In genomic region chr11:24679686-24680318, GRCh38 we compare ENCODE assay signal across 2 cellular contexts.
TF ChIP-seq lines count a peak whose summit lies in the region.

No MANE protein-coding gene starts in this region.

TF ChIP-seq in SK-N-SH, 30 proteins besides CTCF, POLR2A, EP300 and RAD21 (continued from another document):
- TF ChIP-seq RCOR1 (IDR thresholded peaks at IDR 0.05; ENCODE audit: low read length), result no peak
- TF ChIP-seq ZBTB33 (IDR thresholded peaks at IDR 0.05; ENCODE audit: borderline replicate concordance, low read depth), result no peak
TF ChIP-seq in SK-N-SH: peak in this region for 0.

TF ChIP-seq in SK-N-SH treated with all-trans-retinoic acid at 6 μM for 48 hours, 23 proteins besides CTCF, POLR2A, EP300 and RAD21 (continued from another document):
- TF ChIP-seq, protein P1, sequence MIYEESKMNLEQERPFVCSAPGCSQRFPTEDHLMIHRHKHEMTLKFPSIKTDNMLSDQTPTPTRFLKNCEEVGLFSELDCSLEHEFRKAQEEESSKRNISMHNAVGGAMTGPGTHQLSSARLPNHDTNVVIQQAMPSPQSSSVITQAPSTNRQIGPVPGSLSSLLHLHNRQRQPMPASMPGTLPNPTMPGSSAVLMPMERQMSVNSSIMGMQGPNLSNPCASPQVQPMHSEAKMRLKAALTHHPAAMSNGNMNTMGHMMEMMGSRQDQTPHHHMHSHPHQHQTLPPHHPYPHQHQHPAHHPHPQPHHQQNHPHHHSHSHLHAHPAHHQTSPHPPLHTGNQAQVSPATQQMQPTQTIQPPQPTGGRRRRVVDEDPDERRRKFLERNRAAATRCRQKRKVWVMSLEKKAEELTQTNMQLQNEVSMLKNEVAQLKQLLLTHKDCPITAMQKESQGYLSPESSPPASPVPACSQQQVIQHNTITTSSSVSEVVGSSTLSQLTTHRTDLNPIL (CRISPR knock-in tag; IDR thresholded peaks at IDR 0.05; ENCODE audit: low read depth), result no peak
- TF ChIP-seq TCF4 (CRISPR knock-in tag; IDR thresholded peaks at IDR 0.05; ENCODE audit: borderline replicate concordance) (no peak), ZFP3 (CRISPR knock-in tag; IDR thresholded peaks at IDR 0.05) (no peak), ARNTL (CRISPR knock-in tag; IDR thresholded peaks at IDR 0.05; ENCODE audit: borderline replicate concordance, low read depth) (no peak)
TF ChIP-seq in SK-N-SH treated with all-trans-retinoic acid at 6 μM for 48 hours: peak in this region for 0.
